ENCODE assay signal across 2 cellular contexts in genomic region chr17:15363702-15364101, GRCh38.
TF ChIP-seq lines count a peak whose summit lies in the region.

No MANE protein-coding gene starts in this region.

TF ChIP-seq in IMR-90, 13 proteins besides CTCF, POLR2A, EP300 and RAD21:
- TF ChIP-seq CEBPB (IDR thresholded peaks at IDR 0.05; ENCODE audit: low read depth, low read length) (no peak), CHD1 (IDR thresholded peaks at IDR 0.05; ENCODE audit: low read depth, low read length) (no peak), MXI1 (IDR thresholded peaks at IDR 0.05; ENCODE audit: borderline replicate concordance, low read depth, low read length) (no peak), MAZ (IDR thresholded peaks at IDR 0.05; ENCODE audit: borderline replicate concordance, low read depth, low read length) (no peak), FOS (IDR thresholded peaks at IDR 0.05; ENCODE audit: low read depth, low read length) (no peak), RCOR1 (IDR thresholded peaks at IDR 0.05; ENCODE audit: insufficient replicate concordance, low read length) (no peak), NFE2L2 (IDR thresholded peaks at IDR 0.05; ENCODE audit: low read depth, low read length) (no peak), BHLHE40 (IDR thresholded peaks at IDR 0.05; ENCODE audit: low read depth, low read length) (no peak), RFX5 (IDR thresholded peaks at IDR 0.05; ENCODE audit: low read depth, low read length) (no peak), ELK1 (IDR thresholded peaks at IDR 0.05; ENCODE audit: borderline replicate concordance, low read depth, low read length) (no peak), USF2 (IDR thresholded peaks at IDR 0.05; ENCODE audit: low read depth, low read length) (no peak), SMC3 (IDR thresholded peaks at IDR 0.05; ENCODE audit: low read depth, low read length) (no peak), MAFK (IDR thresholded peaks at IDR 0.05; ENCODE audit: low read depth, low read length) (no peak)

TF ChIP-seq in K562, 482 proteins besides CTCF, POLR2A, EP300 and RAD21:
- TF ChIP-seq NFXL1 (CRISPR knock-in tag; IDR thresholded peaks at IDR 0.05) (no peak), TEAD4 (IDR thresholded peaks at IDR 0.05; ENCODE audit: low read length) (peak; percentile 62), TEAD4 (CRISPR knock-in tag; IDR thresholded peaks at IDR 0.05; ENCODE audit: borderline replicate concordance) (no peak), CBFA2T3 (IDR thresholded peaks at IDR 0.05) (peak; percentile 59), NCOR1 (IDR thresholded peaks at IDR 0.05) (peak; percentile 20; the same call in 1 of the 2 replicates), TFE3 (CRISPR knock-in tag; IDR thresholded peaks at IDR 0.05) (peak; percentile 18; the same call in 1 of the 2 replicates), ARID1B (IDR thresholded peaks at IDR 0.05) (peak; percentile 61), CBFA2T2 (conservative IDR thresholded peaks at IDR 0.05) (peak; percentile 24; the same call in 1 of the 2 replicates), TAL1 (IDR thresholded peaks at IDR 0.05) (peak; percentile 49; the same call in 1 of the 2 replicates), THRB (CRISPR knock-in tag; conservative IDR thresholded peaks at IDR 0.05) (no peak), IRF1 (CRISPR knock-in tag; IDR thresholded peaks at IDR 0.05; ENCODE audit: borderline replicate concordance) (no peak), TCF3 (CRISPR knock-in tag; IDR thresholded peaks at IDR 0.05) (peak; percentile 40; the same call in 1 of the 2 replicates)
TF ChIP-seq in K562: peak in this region for 8.
